Comparison of ENCODE assay signal across 19 cellular contexts in genomic region chr16:12255919-12256665, GRCh38.
A peak's percentile ranks its signal among the peaks of the same experiment; 100 is the strongest.
DNase-seq lines count a peak whose midpoint lies in the region; ATAC-seq and TF ChIP-seq lines count a peak whose summit lies in the region.
"Had no signal": no experiment of that assay in that cellular context is flagged by ENCODE, and none has a peak within 500 bp of the region (broad histone marks: within the 10 kb centered on the region; RNA-seq: fewer than 3 reads in every experiment).

No MANE protein-coding gene starts in this region.

- no peak for TF ChIP-seq CTCF in DOHH2 (IDR thresholded peaks at IDR 0.05; ENCODE audit: low read depth, low read length, poor library complexity, severe bottlenecking)
- TF ChIP-seq CTCF in OCI-LY1 (IDR thresholded peaks at IDR 0.05; ENCODE audit: low read length): no peak

- no peaks in the 10 kb centered on the region for H3K9me2 ChIP-seq in DOHH2 (replicated peaks; ENCODE audit: control insufficient read depth, low read length)
- H3K9me2 ChIP-seq in OCI-LY1 (ENCODE audit: low read depth, low read length): no peaks in the 10 kb centered on the region

- H3K27ac ChIP-seq in DOHH2 (ENCODE audit: low read depth, low read length) (peak overlapping the region; percentile 87), OCI-LY1 (ENCODE audit: low read depth, low read length, poor library complexity, severe bottlenecking) (peak overlapping the region; percentile 97)
- H3K27ac ChIP-seq: neural progenitor cell, PC-9, SK-N-MC had no signal

- H3K4me3 ChIP-seq in DOHH2 (ENCODE audit: low read length): peak overlapping the region; percentile 60
- H3K4me3 ChIP-seq in OCI-LY1 (ENCODE audit: low read depth, low read length, poor library complexity, severe bottlenecking): peak overlapping the region; percentile 36
- no peak overlapping the region for H3K4me3 ChIP-seq in H7 (ENCODE audit: insufficient read depth, low read depth, low read length)
- H3K4me3 ChIP-seq: neural progenitor cell, PC-9, SK-N-MC had no signal

- no peaks in the 10 kb centered on the region for H3K27me3 ChIP-seq in DOHH2 (ENCODE audit: control insufficient read depth, low read length)
- H3K27me3 ChIP-seq in OCI-LY1 (ENCODE audit: insufficient read depth, low read length): no peaks in the 10 kb centered on the region
- H3K27me3 ChIP-seq in H7 (ENCODE audit: control insufficient read depth, insufficient read depth, low read length): no peaks in the 10 kb centered on the region
- H3K27me3 ChIP-seq: BE2C, neural progenitor cell had no signal

- peak; percentile 27 for DNase-seq in NCI-H1105 (lab: John Stamatoyannopoulos, UW)
- DNase-seq in left colon: no peak
- DNase-seq in H7: no peak
- DNase-seq in T-helper 2 cell: no peak
- DNase-seq: activated CD4-positive, alpha-beta T cell treated with anti-CD3 and anti-CD28 coated beads for 4 hours; activated CD8-positive, alpha-beta memory T cell treated with anti-CD3 and anti-CD28 coated beads, Interleukin-2, amount 50 U/mL, for 4 hours; activated gamma-delta T cell; BE2C; central memory CD4-positive, alpha-beta T cell; HCEC 1CT; PC-9; retina had no signal

- H3K36me3 ChIP-seq in DOHH2 (ENCODE audit: control insufficient read depth, low read length) (peaks cover 10% of the 10 kb centered on the region), OCI-LY1 (ENCODE audit: insufficient read depth, low read length) (peaks cover 37% of the 10 kb centered on the region), H7 (replicated peaks; ENCODE audit: control insufficient read depth, insufficient read depth, low read length) (no peaks in the 10 kb centered on the region)
- H3K36me3 ChIP-seq: BE2C, neural progenitor cell had no signal

- no peak overlapping the region for H2AFZ ChIP-seq in OCI-LY1 (ENCODE audit: low read length)
- H2AFZ ChIP-seq: neural progenitor cell, PC-9 had no signal

- H3K4me1 ChIP-seq in DOHH2 (ENCODE audit: control insufficient read depth, low read length) (peaks cover 83% of the 10 kb centered on the region), OCI-LY1 (ENCODE audit: insufficient read depth, low read length, severe bottlenecking) (peaks cover 98% of the 10 kb centered on the region)
- H3K4me1 ChIP-seq: BE2C had no signal

- H3K9me3 ChIP-seq in DOHH2 (ENCODE audit: control insufficient read depth, insufficient read depth, low read length) (no peaks in the 10 kb centered on the region), OCI-LY1 (ENCODE audit: low read length) (no peaks in the 10 kb centered on the region)
- H3K9me3 ChIP-seq: BE2C had no signal

- peak overlapping the region; percentile 64 for H3K9ac ChIP-seq in OCI-LY1 (ENCODE audit: low read length)
- H3K9ac ChIP-seq: neural progenitor cell had no signal

- ATAC-seq in left colon (peak; percentile 27), GM18517 (IDR thresholded peaks at IDR 0.05; ENCODE audit: unreplicated experiment) (no peak), GM21526 (IDR thresholded peaks at IDR 0.05; ENCODE audit: low FRiP score, unreplicated experiment) (no peak)
- ATAC-seq: stimulated activated memory B cell treated with anti-CD40 and anti-IgM and Interleukin-4, amounts not matched to agents 10 μg/mL and 1 μg/mL and 100 μg/mL, for 72 hours had no signal

- H3K4me2 ChIP-seq in DOHH2 (ENCODE audit: low read length): peak overlapping the region; percentile 87
- H3K4me2 ChIP-seq in OCI-LY1 (ENCODE audit: low read length): peak overlapping the region; percentile 60
- H3K4me2 ChIP-seq: neural progenitor cell, PC-9 had no signal

- H3K79me2 ChIP-seq in DOHH2 (ENCODE audit: control insufficient read depth, low read length) (peaks cover 13% of the 10 kb centered on the region), OCI-LY1 (ENCODE audit: insufficient read depth, low read length) (peaks cover 5% of the 10 kb centered on the region)

- H3F3A ChIP-seq in DOHH2 (ENCODE audit: control insufficient read depth, insufficient read depth) (no peaks in the 10 kb centered on the region; the same call in 1 of the 2 replicates), OCI-LY1 (ENCODE audit: insufficient read depth, low read length) (peaks cover 4% of the 10 kb centered on the region; the same call in 1 of the 2 replicates)

- H4K20me1 ChIP-seq in DOHH2 (ENCODE audit: control insufficient read depth, insufficient read depth, low read depth, low read length) (no peaks in the 10 kb centered on the region), OCI-LY1 (ENCODE audit: insufficient read depth, low read length) (no peaks in the 10 kb centered on the region)

- intact Hi-C loops in left colon (cut with DNase I, micrococcal nuclease): no loop called here
